In genomic region chr7:27409776-27410175, GRCh38 we compare ENCODE assay signal across 20 cellular contexts.
DNase-seq lines count a peak whose midpoint lies in the region; ATAC-seq and TF ChIP-seq lines count a peak whose summit lies in the region.
"Had no signal": no experiment of that assay in that cellular context is flagged by ENCODE, and none has a peak within 500 bp of the region (broad histone marks: within the 10 kb centered on the region; RNA-seq: fewer than 3 reads in every experiment).

No MANE protein-coding gene starts in this region.

- no peak overlapping the region for H3K4me3 ChIP-seq in AG09309 (ENCODE audit: control insufficient read depth, low read depth, low read length)
- no peak overlapping the region for H3K4me3 ChIP-seq in HFF-Myc (replicated peaks; ENCODE audit: low read depth, low read length)
- H3K4me3 ChIP-seq in fibroblast of villous mesenchyme (ENCODE audit: low read depth, low read length): no peak overlapping the region
- H3K4me3 ChIP-seq: GM12878, left lung had no signal

- TF ChIP-seq CTCF in AG09309 (IDR thresholded peaks at IDR 0.05; ENCODE audit: control insufficient read depth, insufficient read depth, low read depth, low read length, missing control alignments) (no peak), HFF-Myc (IDR thresholded peaks at IDR 0.05; ENCODE audit: low read depth, low read length, missing control alignments) (no peak), fibroblast of villous mesenchyme (IDR thresholded peaks at IDR 0.05; ENCODE audit: insufficient read depth, low read depth, low read length) (no peak)

- intact Hi-C loops in left colon (cut with DNase I, micrococcal nuclease): no loop called here

- DNase-seq in AG09309 (ENCODE audit: low read depth) (peak; percentile 43), HFF-Myc (ENCODE audit: extremely low read depth, low read depth) (peak; percentile 76), RPMI7951 (ENCODE audit: low read depth) (peak; percentile 9), fibroblast of villous mesenchyme (ENCODE audit: low read depth) (peak; percentile 87), left colon (no peak), germinal center (ENCODE audit: low spot score) (no peak)
- DNase-seq: activated CD4-positive, alpha-beta T cell treated with anti-CD3 and anti-CD28 coated beads for 48 hours; activated naive CD4-positive, alpha-beta T cell treated with anti-CD3 and anti-CD28 coated beads, Interleukin-2, amount 50 U/mL, for 16 hours; anterior cingulate cortex; BE2C; caudate nucleus; left lung; natural killer cell; NCI-H1092; NCI-H187; NCI-H69; small intestine had no signal

- ATAC-seq in HG03342 (IDR thresholded peaks at IDR 0.05; ENCODE audit: unreplicated experiment) (no peak), left colon (no peak), GM19023 (IDR thresholded peaks at IDR 0.05; ENCODE audit: unreplicated experiment) (no peak)
- ATAC-seq: GM12878, left lung, natural killer cell had no signal

Comparison
In these comparisons a context has a peak if more than half of its experiments do, and no peak if none do; other contexts are left out.
1. DNase-seq: peak in AG09309 (single experiment), HFF-Myc (single experiment), RPMI7951 (single experiment) and fibroblast of villous mesenchyme (single experiment); none in left colon (0 of 2) and germinal center (single experiment).